In the genomic region with DNA sequence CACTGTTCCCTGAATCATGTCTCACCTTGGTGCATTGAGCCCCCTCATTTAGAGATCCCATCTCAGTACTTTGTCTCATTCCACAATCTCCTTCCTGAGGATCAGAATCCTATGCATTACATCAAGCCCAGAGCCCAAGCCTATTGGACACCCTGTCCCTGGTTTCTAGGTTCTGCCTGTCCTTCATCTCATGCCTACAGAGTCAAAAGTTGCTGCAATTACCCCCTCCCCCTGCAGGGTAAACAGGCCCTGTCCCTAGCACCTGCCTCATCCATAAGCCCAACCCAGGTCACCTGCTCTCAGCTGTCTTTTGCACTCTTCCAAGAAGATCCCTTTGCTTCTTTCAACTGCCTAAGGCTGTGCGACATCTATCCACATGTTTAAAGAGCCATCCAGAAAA, we compare ENCODE assay signal across 2 cellular contexts.
TF ChIP-seq lines count a peak whose summit lies in the region.

No MANE protein-coding gene starts in this region.

TF ChIP-seq in WTC11, 78 proteins besides CTCF, POLR2A, EP300 and RAD21 (continued from another document):
- no peak for TF ChIP-seq E2F5 (CRISPR knock-in tag; IDR thresholded peaks at IDR 0.05)
- TF ChIP-seq, protein P1, sequence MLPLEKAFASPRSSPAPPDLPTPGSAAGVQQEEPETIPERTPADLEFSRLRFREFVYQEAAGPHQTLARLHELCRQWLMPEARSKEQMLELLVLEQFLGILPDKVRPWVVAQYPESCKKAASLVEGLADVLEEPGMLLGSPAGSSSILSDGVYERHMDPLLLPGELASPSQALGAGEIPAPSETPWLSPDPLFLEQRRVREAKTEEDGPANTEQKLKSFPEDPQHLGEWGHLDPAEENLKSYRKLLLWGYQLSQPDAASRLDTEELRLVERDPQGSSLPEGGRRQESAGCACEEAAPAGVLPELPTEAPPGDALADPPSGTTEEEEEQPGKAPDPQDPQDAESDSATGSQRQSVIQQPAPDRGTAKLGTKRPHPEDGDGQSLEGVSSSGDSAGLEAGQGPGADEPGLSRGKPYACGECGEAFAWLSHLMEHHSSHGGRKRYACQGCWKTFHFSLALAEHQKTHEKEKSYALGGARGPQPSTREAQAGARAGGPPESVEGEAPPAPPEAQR (CRISPR knock-in tag; IDR thresholded peaks at IDR 0.05): no peak

TF ChIP-seq in HepG2, 621 proteins besides CTCF, POLR2A, EP300 and RAD21 (continued from another document):
- no peak for TF ChIP-seq NR1H2 (CRISPR knock-in tag; IDR thresholded peaks at IDR 0.05; ENCODE audit: borderline replicate concordance, low read depth)
- peak; percentile 36; the same call in 1 of the 2 replicates for TF ChIP-seq ZMYM4 (CRISPR knock-in tag; IDR thresholded peaks at IDR 0.05)
- 0 out of 2 replicates have a peak, but pooled peaks have one; percentile 15 for TF ChIP-seq HNF4A (CRISPR knock-in tag; IDR thresholded peaks at IDR 0.05)
- TF ChIP-seq ZNF143 (CRISPR knock-in tag; IDR thresholded peaks at IDR 0.05): peak; percentile 44; the same call in 1 of the 2 replicates
- peak; percentile 49; the same call in 1 of the 2 replicates for TF ChIP-seq FOXA3 (CRISPR knock-in tag; IDR thresholded peaks at IDR 0.05)
